27 cellular contexts compared by ENCODE assay signal in genomic region chr12:75965661-75966060, GRCh38.
DNase-seq lines count a peak whose midpoint lies in the region; ATAC-seq and TF ChIP-seq lines count a peak whose summit lies in the region.
"Had no signal": no experiment of that assay in that cellular context is flagged by ENCODE, and none has a peak within 500 bp of the region (broad histone marks: within the 10 kb centered on the region; RNA-seq: fewer than 3 reads in every experiment).

No MANE protein-coding gene starts in this region.

- no peaks in the 10 kb centered on the region for H3F3A ChIP-seq in smooth muscle cell (ENCODE audit: low read depth)

- H2AFZ ChIP-seq in smooth muscle cell (ENCODE audit: low read depth): peak overlapping the region; percentile 47
- H2AFZ ChIP-seq: GM23338 had no signal

- no peaks in the 10 kb centered on the region for H4K20me1 ChIP-seq in smooth muscle cell (ENCODE audit: low read depth)
- H4K20me1 ChIP-seq: BLaER1 treated with 17β-estradiol and CSF1 and Interleukin-3, amounts not matched to agents 10 nM and 100 nM had no signal

- H3K36me3 Mint-ChIP-seq in Calu3 (ENCODE audit: insufficient read depth, unreplicated experiment) (peaks cover 21% of the 10 kb centered on the region), T-helper 17 cell (ENCODE audit: low read depth) (no peaks in the 10 kb centered on the region)
- H3K36me3 Mint-ChIP-seq: IgD-negative memory B cell had no signal

- H3K36me3 ChIP-seq in HEK293 (ENCODE audit: control insufficient read depth in 2 of 2, insufficient read depth in 1 of 2, low read length in 2 of 2): no peaks in the 10 kb centered on the region
- H3K36me3 ChIP-seq in smooth muscle cell (ENCODE audit: low read depth): no peaks in the 10 kb centered on the region
- H3K36me3 ChIP-seq: BLaER1 treated with 17β-estradiol and CSF1 and Interleukin-3, amounts not matched to agents 10 nM and 100 nM; HAP-1; Peyer's patch had no signal

- H3K4me1 ChIP-seq in HEK293 (ENCODE audit: control insufficient read depth, insufficient read depth, low read length) (peaks cover 3% of the 10 kb centered on the region; the same call in 1 of the 2 replicates), smooth muscle cell (ENCODE audit: low read depth) (no peaks in the 10 kb centered on the region)
- H3K4me1 ChIP-seq: Peyer's patch had no signal

- H3K4me2 ChIP-seq in smooth muscle cell: no peak overlapping the region
- H3K4me2 ChIP-seq: A549; BLaER1 treated with 17β-estradiol and CSF1 and Interleukin-3, amounts not matched to agents 10 nM and 100 nM; GM23338; KMS-11 had no signal

- H3K4me1 Mint-ChIP-seq in Calu3 (ENCODE audit: low read depth, unreplicated experiment) (peaks cover 49% of the 10 kb centered on the region), T-helper 17 cell (peaks cover 6% of the 10 kb centered on the region)

- POLR2A ChIA-PET in HEK293 (lab: Yijun Ruan, JAX): interaction anchor here (0.6 kb wide), 1 partner anchor 531 kb away, joined by 5 read pairs; no protein-coding TSS in a partner anchor

- H3K27ac ChIP-seq in HEK293 (ENCODE audit: extremely low read depth, low read depth, low read length) (no peak overlapping the region), smooth muscle cell (ENCODE audit: low read depth) (no peak overlapping the region)
- H3K27ac ChIP-seq: BLaER1 treated with 17β-estradiol and CSF1 and Interleukin-3, amounts not matched to agents 10 nM and 100 nM; KMS-11; Peyer's patch had no signal

- DNase-seq in Calu3: no peak
- no peak for DNase-seq in T-helper 17 cell
- no peak for DNase-seq in smooth muscle cell (lab: John Stamatoyannopoulos, UW; ENCODE audit: unreplicated experiment)
- DNase-seq in NOMO-1 (lab: John Stamatoyannopoulos, UW; ENCODE audit: unreplicated experiment in 2 of 2): no peak
- no peak for DNase-seq in NCI-H774 (lab: John Stamatoyannopoulos, UW)
- DNase-seq in activated CD4-positive, alpha-beta T cell treated with anti-CD3 and anti-CD28 coated beads, Interleukin-2, amount 50 U/mL, for 4 hours: no peak
- DNase-seq: AML-193; CD4-positive, alpha-beta T cell; DMS79; EL; GDM1; MV-4-11; NCI-H1105; NCI-H146; NCI-H1930; NCI-H446; NCI-H524 treated with DMSO at 0.1 percent for 48 hours; Peyer's patch; SHP77 treated with DMSO at 0.1 percent for 48 hours had no signal

- no peak for TF ChIP-seq CTCF in Calu3 (IDR thresholded peaks at IDR 0.05; ENCODE audit: unreplicated experiment)
- no peak for TF ChIP-seq CTCF in HEK293 (tag by site-specific recombination; IDR thresholded peaks at IDR 0.05)
- TF ChIP-seq CTCF in smooth muscle cell (IDR thresholded peaks at IDR 0.05; ENCODE audit: borderline replicate concordance, insufficient read depth, poor library complexity, severe bottlenecking): no peak

- H3K27me3 Mint-ChIP-seq in Calu3 (ENCODE audit: unreplicated experiment): no peaks in the 10 kb centered on the region
- peaks cover 6% of the 10 kb centered on the region for H3K27me3 Mint-ChIP-seq in T-helper 17 cell
- H3K27me3 Mint-ChIP-seq: CD4-positive, alpha-beta T cell had no signal

- H3K27ac Mint-ChIP-seq in Calu3 (ENCODE audit: unreplicated experiment) (peak overlapping the region; percentile 7), T-helper 17 cell (peak overlapping the region; percentile 60)
- H3K27ac Mint-ChIP-seq: CD4-positive, alpha-beta T cell; GM23338; IgD-negative memory B cell had no signal

- no peak overlapping the region for H3K9ac ChIP-seq in smooth muscle cell (ENCODE audit: low read depth)
- H3K9ac ChIP-seq: BLaER1 treated with 17β-estradiol and CSF1 and Interleukin-3, amounts not matched to agents 10 nM and 100 nM; KMS-11 had no signal

- no peaks in the 10 kb centered on the region for H3K9me3 Mint-ChIP-seq in Calu3 (ENCODE audit: low read depth, unreplicated experiment)
- H3K9me3 Mint-ChIP-seq: CD4-positive, alpha-beta T cell; GM23338; IgD-negative memory B cell had no signal

- no peaks in the 10 kb centered on the region for H3K79me2 ChIP-seq in smooth muscle cell (ENCODE audit: low read depth)

- intact Hi-C loops in Calu3 (cut with micrococcal nuclease; ENCODE audit: unreplicated experiment): no loop called here

- CTCF ChIA-PET in Calu3 (lab: Charles Lee) (no interaction called here), HEK293 (lab: Yijun Ruan, JAX) (interaction anchor here (0.9 kb wide), 1 partner anchor 14 kb away, joined by 4 read pairs; no protein-coding TSS in a partner anchor)

- WGBS in smooth muscle cell (ENCODE audit: low lambda C conversion rate): 86% methylated on average over 2 of the region's 2 CpGs

- ATAC-seq in T-helper 17 cell: no peak
- ATAC-seq: A549, GM12878, GM23338 had no signal

- H3K27me3 ChIP-seq in smooth muscle cell (ENCODE audit: low read depth): no peaks in the 10 kb centered on the region
- H3K27me3 ChIP-seq: BLaER1 treated with 17β-estradiol and CSF1 and Interleukin-3, amounts not matched to agents 10 nM and 100 nM; Peyer's patch had no signal

- H3K4me3 Mint-ChIP-seq in Calu3 (ENCODE audit: low read depth, unreplicated experiment) (no peak overlapping the region), T-helper 17 cell (no peak overlapping the region)
- H3K4me3 Mint-ChIP-seq: CD4-positive, alpha-beta T cell; GM23338; IgD-negative memory B cell had no signal

- no TSS peak for BruUV-seq in Calu3 (replicated peaks; lab: Mats Ljungman, UMichigan)

- H3K9me3 ChIP-seq in HEK293 (ENCODE audit: control insufficient read depth, insufficient read depth, low read depth, low read length): no peaks in the 10 kb centered on the region
- H3K9me3 ChIP-seq in T-helper 17 cell (ENCODE audit: control insufficient read depth, low read length, poor library complexity, severe bottlenecking): no peaks in the 10 kb centered on the region
- H3K9me3 ChIP-seq in smooth muscle cell (replicated peaks; ENCODE audit: low read depth): no peaks in the 10 kb centered on the region
- H3K9me3 ChIP-seq: A549; BLaER1 treated with 17β-estradiol and CSF1 and Interleukin-3, amounts not matched to agents 10 nM and 100 nM; HAP-1; Peyer's patch had no signal

- no peak overlapping the region for H3K4me3 ChIP-seq in HEK293 (ENCODE audit: low read depth, low read length)
- no peak overlapping the region for H3K4me3 ChIP-seq in smooth muscle cell
- H3K4me3 ChIP-seq: A549; BLaER1 treated with 17β-estradiol and CSF1 and Interleukin-3, amounts not matched to agents 10 nM and 100 nM; GM12878; GM23338; HAP-1; Peyer's patch had no signal

TF ChIP-seq in HEK293, 187 proteins besides CTCF, POLR2A, EP300 and RAD21 (continues in another document):
- TF ChIP-seq, protein P1, sequence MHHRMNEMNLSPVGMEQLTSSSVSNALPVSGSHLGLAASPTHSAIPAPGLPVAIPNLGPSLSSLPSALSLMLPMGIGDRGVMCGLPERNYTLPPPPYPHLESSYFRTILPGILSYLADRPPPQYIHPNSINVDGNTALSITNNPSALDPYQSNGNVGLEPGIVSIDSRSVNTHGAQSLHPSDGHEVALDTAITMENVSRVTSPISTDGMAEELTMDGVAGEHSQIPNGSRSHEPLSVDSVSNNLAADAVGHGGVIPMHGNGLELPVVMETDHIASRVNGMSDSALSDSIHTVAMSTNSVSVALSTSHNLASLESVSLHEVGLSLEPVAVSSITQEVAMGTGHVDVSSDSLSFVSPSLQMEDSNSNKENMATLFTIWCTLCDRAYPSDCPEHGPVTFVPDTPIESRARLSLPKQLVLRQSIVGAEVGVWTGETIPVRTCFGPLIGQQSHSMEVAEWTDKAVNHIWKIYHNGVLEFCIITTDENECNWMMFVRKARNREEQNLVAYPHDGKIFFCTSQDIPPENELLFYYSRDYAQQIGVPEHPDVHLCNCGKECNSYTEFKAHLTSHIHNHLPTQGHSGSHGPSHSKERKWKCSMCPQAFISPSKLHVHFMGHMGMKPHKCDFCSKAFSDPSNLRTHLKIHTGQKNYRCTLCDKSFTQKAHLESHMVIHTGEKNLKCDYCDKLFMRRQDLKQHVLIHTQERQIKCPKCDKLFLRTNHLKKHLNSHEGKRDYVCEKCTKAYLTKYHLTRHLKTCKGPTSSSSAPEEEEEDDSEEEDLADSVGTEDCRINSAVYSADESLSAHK (tag by site-specific recombination; IDR thresholded peaks at IDR 0.05): no peak
- no peak for TF ChIP-seq ZNF302 (tag by site-specific recombination; IDR thresholded peaks at IDR 0.05; ENCODE audit: low read depth)
- no peak for TF ChIP-seq ZNF544 (tag by site-specific recombination; IDR thresholded peaks at IDR 0.05)
- peak; percentile 79 for TF ChIP-seq PRDM6 (tag by site-specific recombination; IDR thresholded peaks at IDR 0.05)
- TF ChIP-seq ZNF561 (tag by site-specific recombination; IDR thresholded peaks at IDR 0.05; ENCODE audit: borderline replicate concordance): 0 out of 2 replicates have a peak, but pooled peaks have one; percentile 47
- peak; percentile 35; the same call in 1 of the 2 replicates for TF ChIP-seq SCRT2 (tag by site-specific recombination; IDR thresholded peaks at IDR 0.05)
- peak; percentile 17; the same call in 1 of the 2 replicates for TF ChIP-seq GLIS1 (tag by site-specific recombination; IDR thresholded peaks at IDR 0.05)
- peak; percentile 62; the same call in 1 of the 2 replicates for TF ChIP-seq SCRT1 (tag by site-specific recombination; IDR thresholded peaks at IDR 0.05; ENCODE audit: borderline replicate concordance)
- no peak for TF ChIP-seq BCL6B (tag by site-specific recombination; IDR thresholded peaks at IDR 0.05)
- TF ChIP-seq ZNF623 (tag by site-specific recombination; IDR thresholded peaks at IDR 0.05): no peak
